Comparison of ENCODE assay signal across 2 cellular contexts in genomic region chr5:39024884-39025283, GRCh38.
TF ChIP-seq lines count a peak whose summit lies in the region.

No MANE protein-coding gene starts in this region.

TF ChIP-seq in IMR-90, 13 proteins besides CTCF, POLR2A, EP300 and RAD21:
- TF ChIP-seq FOS (IDR thresholded peaks at IDR 0.05; ENCODE audit: low read depth, low read length), result 0 out of 2 replicates have a peak, but pooled peaks have one; percentile 12
- no peak for TF ChIP-seq CHD1 (IDR thresholded peaks at IDR 0.05; ENCODE audit: low read depth, low read length)
- no peak for TF ChIP-seq MAFK (IDR thresholded peaks at IDR 0.05; ENCODE audit: low read depth, low read length)
- TF ChIP-seq ELK1 (IDR thresholded peaks at IDR 0.05; ENCODE audit: borderline replicate concordance, low read depth, low read length), result no peak
TF ChIP-seq in IMR-90: peak in this region for 1.

TF ChIP-seq in K562, 482 proteins besides CTCF, POLR2A, EP300 and RAD21 (continues in another document):
- TF ChIP-seq ZNF324 (CRISPR knock-in tag; IDR thresholded peaks at IDR 0.05) (no peak), NR4A1 (CRISPR knock-in tag; IDR thresholded peaks at IDR 0.05) (no peak), NR4A1 (tag; IDR thresholded peaks at IDR 0.05) (no peak), ARID1B (IDR thresholded peaks at IDR 0.05) (peak; percentile 81), ZNF41 (CRISPR knock-in tag; conservative IDR thresholded peaks at IDR 0.05) (no peak), MXI1 (IDR thresholded peaks at IDR 0.05; ENCODE audit: low read depth, low read length) (no peak), EHMT2 (IDR thresholded peaks at IDR 0.05) (no peak), SPI1 (IDR thresholded peaks at IDR 0.05; ENCODE audit: borderline replicate concordance, low read depth, low read length) (no peak), ZNF609 (CRISPR knock-in tag; IDR thresholded peaks at IDR 0.05; ENCODE audit: borderline replicate concordance) (no peak), DPF2 (IDR thresholded peaks at IDR 0.05) (peak; percentile 77), ZNF165 (CRISPR knock-in tag; IDR thresholded peaks at IDR 0.05; ENCODE audit: borderline replicate concordance) (no peak), ZFP36 (IDR thresholded peaks at IDR 0.05; ENCODE audit: low read depth, low read length, partially characterized antibody) (no peak), PBX2 (CRISPR knock-in tag; IDR thresholded peaks at IDR 0.05; ENCODE audit: low read depth) (no peak), PBX2 (tag; conservative IDR thresholded peaks at IDR 0.05; ENCODE audit: low read depth) (peak; percentile 94), FOSL1 (tag; conservative IDR thresholded peaks at IDR 0.05) (peak; percentile 95), NFE2 (IDR thresholded peaks at IDR 0.05; ENCODE audit: low read depth) (peak; percentile 70), RNF2 (IDR thresholded peaks at IDR 0.05) (no peak), ZNF780A (CRISPR knock-in tag; IDR thresholded peaks at IDR 0.05) (no peak), PKNOX1 (IDR thresholded peaks at IDR 0.05) (peak; percentile 92), CEBPB (tag; IDR thresholded peaks at IDR 0.05) (no peak), MEF2D (tag; conservative IDR thresholded peaks at IDR 0.05; ENCODE audit: low read depth) (no peak), GATAD2B (IDR thresholded peaks at IDR 0.05; ENCODE audit: borderline replicate concordance) (0 out of 2 replicates have a peak, but pooled peaks have one; percentile 16), FOXA3 (CRISPR knock-in tag; conservative IDR thresholded peaks at IDR 0.05 in 1 of 2, IDR thresholded peaks at IDR 0.05 in 1 of 2) (peak in 1 of 2 experiments; percentile 56; a peak in 2 of 4 replicates), THAP12 (CRISPR knock-in tag; IDR thresholded peaks at IDR 0.05) (no peak), KLF13 (tag; IDR thresholded peaks at IDR 0.05; ENCODE audit: borderline replicate concordance, low read depth) (no peak), LEF1 (IDR thresholded peaks at IDR 0.05) (peak; percentile 43; the same call in 1 of the 2 replicates), HDAC1 (IDR thresholded peaks at IDR 0.05) (no peak), SMARCE1 (IDR thresholded peaks at IDR 0.05) (peak; percentile 94; the same call in 1 of the 2 replicates), SNIP1 (IDR thresholded peaks at IDR 0.05; ENCODE audit: low read depth) (no peak), BRCA1 (IDR thresholded peaks at IDR 0.05) (no peak), BRCA1 (CRISPR knock-in tag; IDR thresholded peaks at IDR 0.05) (no peak), CBFA2T3 (IDR thresholded peaks at IDR 0.05) (peak; percentile 28; the same call in 1 of the 2 replicates), CREBBP (IDR thresholded peaks at IDR 0.05; ENCODE audit: low read depth, low read length) (no peak), MAFG (tag; conservative IDR thresholded peaks at IDR 0.05) (0 out of 2 replicates have a peak, but pooled peaks have one; percentile 14)
- TF ChIP-seq, protein P1, sequence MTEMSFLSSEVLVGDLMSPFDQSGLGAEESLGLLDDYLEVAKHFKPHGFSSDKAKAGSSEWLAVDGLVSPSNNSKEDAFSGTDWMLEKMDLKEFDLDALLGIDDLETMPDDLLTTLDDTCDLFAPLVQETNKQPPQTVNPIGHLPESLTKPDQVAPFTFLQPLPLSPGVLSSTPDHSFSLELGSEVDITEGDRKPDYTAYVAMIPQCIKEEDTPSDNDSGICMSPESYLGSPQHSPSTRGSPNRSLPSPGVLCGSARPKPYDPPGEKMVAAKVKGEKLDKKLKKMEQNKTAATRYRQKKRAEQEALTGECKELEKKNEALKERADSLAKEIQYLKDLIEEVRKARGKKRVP (CRISPR knock-in tag; IDR thresholded peaks at IDR 0.05), result 0 out of 2 replicates have a peak, but pooled peaks have one; percentile 2
- TF ChIP-seq, protein P2, sequence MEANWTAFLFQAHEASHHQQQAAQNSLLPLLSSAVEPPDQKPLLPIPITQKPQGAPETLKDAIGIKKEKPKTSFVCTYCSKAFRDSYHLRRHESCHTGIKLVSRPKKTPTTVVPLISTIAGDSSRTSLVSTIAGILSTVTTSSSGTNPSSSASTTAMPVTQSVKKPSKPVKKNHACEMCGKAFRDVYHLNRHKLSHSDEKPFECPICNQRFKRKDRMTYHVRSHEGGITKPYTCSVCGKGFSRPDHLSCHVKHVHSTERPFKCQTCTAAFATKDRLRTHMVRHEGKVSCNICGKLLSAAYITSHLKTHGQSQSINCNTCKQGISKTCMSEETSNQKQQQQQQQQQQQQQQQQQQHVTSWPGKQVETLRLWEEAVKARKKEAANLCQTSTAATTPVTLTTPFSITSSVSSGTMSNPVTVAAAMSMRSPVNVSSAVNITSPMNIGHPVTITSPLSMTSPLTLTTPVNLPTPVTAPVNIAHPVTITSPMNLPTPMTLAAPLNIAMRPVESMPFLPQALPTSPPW (CRISPR knock-in tag; IDR thresholded peaks at IDR 0.05), result peak; percentile 35; the same call in 1 of the 2 replicates
- TF ChIP-seq, protein P3, sequence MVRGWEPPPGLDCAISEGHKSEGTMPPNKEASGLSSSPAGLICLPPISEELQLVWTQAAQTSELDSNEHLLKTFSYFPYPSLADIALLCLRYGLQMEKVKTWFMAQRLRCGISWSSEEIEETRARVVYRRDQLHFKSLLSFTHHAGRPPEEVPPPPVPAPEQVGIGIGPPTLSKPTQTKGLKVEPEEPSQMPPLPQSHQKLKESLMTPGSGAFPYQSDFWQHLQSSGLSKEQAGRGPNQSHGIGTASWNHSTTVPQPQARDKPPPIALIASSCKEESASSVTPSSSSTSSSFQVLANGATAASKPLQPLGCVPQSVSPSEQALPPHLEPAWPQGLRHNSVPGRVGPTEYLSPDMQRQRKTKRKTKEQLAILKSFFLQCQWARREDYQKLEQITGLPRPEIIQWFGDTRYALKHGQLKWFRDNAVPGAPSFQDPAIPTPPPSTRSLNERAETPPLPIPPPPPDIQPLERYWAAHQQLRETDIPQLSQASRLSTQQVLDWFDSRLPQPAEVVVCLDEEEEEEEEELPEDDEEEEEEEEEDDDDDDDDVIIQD (CRISPR knock-in tag; IDR thresholded peaks at IDR 0.05), result no peak
- TF ChIP-seq, protein P4, sequence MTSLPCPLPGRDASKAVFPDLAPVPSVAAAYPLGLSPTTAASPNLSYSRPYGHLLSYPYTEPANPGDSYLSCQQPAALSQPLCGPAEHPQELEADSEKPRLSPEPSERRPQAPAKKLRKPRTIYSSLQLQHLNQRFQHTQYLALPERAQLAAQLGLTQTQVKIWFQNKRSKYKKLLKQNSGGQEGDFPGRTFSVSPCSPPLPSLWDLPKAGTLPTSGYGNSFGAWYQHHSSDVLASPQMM (CRISPR knock-in tag; IDR thresholded peaks at IDR 0.05), result no peak
- TF ChIP-seq, protein P5, sequence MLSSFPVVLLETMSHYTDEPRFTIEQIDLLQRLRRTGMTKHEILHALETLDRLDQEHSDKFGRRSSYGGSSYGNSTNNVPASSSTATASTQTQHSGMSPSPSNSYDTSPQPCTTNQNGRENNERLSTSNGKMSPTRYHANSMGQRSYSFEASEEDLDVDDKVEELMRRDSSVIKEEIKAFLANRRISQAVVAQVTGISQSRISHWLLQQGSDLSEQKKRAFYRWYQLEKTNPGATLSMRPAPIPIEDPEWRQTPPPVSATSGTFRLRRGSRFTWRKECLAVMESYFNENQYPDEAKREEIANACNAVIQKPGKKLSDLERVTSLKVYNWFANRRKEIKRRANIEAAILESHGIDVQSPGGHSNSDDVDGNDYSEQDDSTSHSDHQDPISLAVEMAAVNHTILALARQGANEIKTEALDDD (IDR thresholded peaks at IDR 0.05), result peak; percentile 46; the same call in 1 of the 2 replicates
- TF ChIP-seq, protein P6, sequence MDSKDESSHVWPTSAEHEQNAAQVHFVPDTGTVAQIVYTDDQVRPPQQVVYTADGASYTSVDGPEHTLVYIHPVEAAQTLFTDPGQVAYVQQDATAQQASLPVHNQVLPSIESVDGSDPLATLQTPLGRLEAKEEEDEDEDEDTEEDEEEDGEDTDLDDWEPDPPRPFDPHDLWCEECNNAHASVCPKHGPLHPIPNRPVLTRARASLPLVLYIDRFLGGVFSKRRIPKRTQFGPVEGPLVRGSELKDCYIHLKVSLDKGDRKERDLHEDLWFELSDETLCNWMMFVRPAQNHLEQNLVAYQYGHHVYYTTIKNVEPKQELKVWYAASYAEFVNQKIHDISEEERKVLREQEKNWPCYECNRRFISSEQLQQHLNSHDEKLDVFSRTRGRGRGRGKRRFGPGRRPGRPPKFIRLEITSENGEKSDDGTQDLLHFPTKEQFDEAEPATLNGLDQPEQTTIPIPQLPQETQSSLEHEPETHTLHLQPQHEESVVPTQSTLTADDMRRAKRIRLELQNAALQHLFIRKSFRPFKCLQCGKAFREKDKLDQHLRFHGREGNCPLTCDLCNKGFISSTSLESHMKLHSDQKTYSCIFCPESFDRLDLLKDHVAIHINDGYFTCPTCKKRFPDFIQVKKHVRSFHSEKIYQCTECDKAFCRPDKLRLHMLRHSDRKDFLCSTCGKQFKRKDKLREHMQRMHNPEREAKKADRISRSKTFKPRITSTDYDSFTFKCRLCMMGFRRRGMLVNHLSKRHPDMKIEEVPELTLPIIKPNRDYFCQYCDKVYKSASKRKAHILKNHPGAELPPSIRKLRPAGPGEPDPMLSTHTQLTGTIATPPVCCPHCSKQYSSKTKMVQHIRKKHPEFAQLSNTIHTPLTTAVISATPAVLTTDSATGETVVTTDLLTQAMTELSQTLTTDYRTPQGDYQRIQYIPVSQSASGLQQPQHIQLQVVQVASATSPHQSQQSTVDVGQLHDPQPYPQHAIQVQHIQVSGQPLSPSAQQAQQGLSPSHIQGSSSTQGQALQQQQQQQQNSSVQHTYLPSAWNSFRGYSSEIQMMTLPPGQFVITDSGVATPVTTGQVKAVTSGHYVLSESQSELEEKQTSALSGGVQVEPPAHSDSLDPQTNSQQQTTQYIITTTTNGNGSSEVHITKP (IDR thresholded peaks at IDR 0.05; ENCODE audit: partially characterized antibody), result no peak
